ENCODE assay signal across 1 cellular context in genomic region chr2:11376071-11376470, GRCh38.
TF ChIP-seq lines count a peak whose summit lies in the region.

No MANE protein-coding gene starts in this region.

TF ChIP-seq in HepG2, 621 proteins besides CTCF, POLR2A, EP300 and RAD21 (continued from another document and continues in another):
- TF ChIP-seq ZNF691 (CRISPR knock-in tag; IDR thresholded peaks at IDR 0.05; ENCODE audit: borderline replicate concordance, low read depth) (no peak), ZNF577 (CRISPR knock-in tag; IDR thresholded peaks at IDR 0.05; ENCODE audit: borderline replicate concordance, low read depth) (no peak), NR1H2 (CRISPR knock-in tag; IDR thresholded peaks at IDR 0.05; ENCODE audit: borderline replicate concordance, low read depth) (no peak), BHLHE40 (IDR thresholded peaks at IDR 0.05; ENCODE audit: low read length) (no peak; the same call in 1 of the 2 replicates), HOXA5 (CRISPR knock-in tag; IDR thresholded peaks at IDR 0.05) (no peak), ONECUT2 (CRISPR knock-in tag; IDR thresholded peaks at IDR 0.05) (no peak), ZNF263 (CRISPR knock-in tag; IDR thresholded peaks at IDR 0.05) (no peak), RXRB (CRISPR knock-in tag; IDR thresholded peaks at IDR 0.05; ENCODE audit: borderline replicate concordance) (no peak), ZBTB38 (CRISPR knock-in tag; IDR thresholded peaks at IDR 0.05) (no peak), IRX3 (CRISPR knock-in tag; IDR thresholded peaks at IDR 0.05; ENCODE audit: borderline replicate concordance, low read depth) (no peak), MXD4 (CRISPR knock-in tag; IDR thresholded peaks at IDR 0.05) (peak; percentile 41; the same call in 1 of the 2 replicates), ZSCAN29 (CRISPR knock-in tag; conservative IDR thresholded peaks at IDR 0.05) (no peak), CHCHD3 (CRISPR knock-in tag; IDR thresholded peaks at IDR 0.05) (no peak), HNF4A (CRISPR knock-in tag; IDR thresholded peaks at IDR 0.05) (peak; percentile 88), ZNF160 (CRISPR knock-in tag; IDR thresholded peaks at IDR 0.05) (no peak), ZNF430 (CRISPR knock-in tag; IDR thresholded peaks at IDR 0.05) (no peak), EZH2 (conservative IDR thresholded peaks at IDR 0.05; ENCODE audit: low read depth, low read length) (no peak), PAX8 (CRISPR knock-in tag; IDR thresholded peaks at IDR 0.05; ENCODE audit: borderline replicate concordance) (no peak), SUZ12 (IDR thresholded peaks at IDR 0.05; ENCODE audit: low read depth, low read length) (no peak), BCL6 (CRISPR knock-in tag; IDR thresholded peaks at IDR 0.05) (no peak), ZNF878 (CRISPR knock-in tag; IDR thresholded peaks at IDR 0.05) (no peak), CEBPG (CRISPR knock-in tag; IDR thresholded peaks at IDR 0.05) (no peak), BCL3 (CRISPR knock-in tag; IDR thresholded peaks at IDR 0.05) (no peak), CREBL2 (CRISPR knock-in tag; IDR thresholded peaks at IDR 0.05; ENCODE audit: borderline replicate concordance) (no peak), ASH2L (IDR thresholded peaks at IDR 0.05; ENCODE audit: insufficient read length, low read depth, low read length) (peak; percentile 48), KLF12 (CRISPR knock-in tag; IDR thresholded peaks at IDR 0.05; ENCODE audit: borderline replicate concordance) (no peak), ZNF225 (CRISPR knock-in tag; IDR thresholded peaks at IDR 0.05) (no peak), NFYB (CRISPR knock-in tag; IDR thresholded peaks at IDR 0.05) (no peak), ZNF703 (CRISPR knock-in tag; IDR thresholded peaks at IDR 0.05; ENCODE audit: borderline replicate concordance) (no peak), ZNF3 (CRISPR knock-in tag; IDR thresholded peaks at IDR 0.05) (no peak), POLR2AphosphoS5 (IDR thresholded peaks at IDR 0.05; ENCODE audit: low read depth, low read length) (no peak), ZNF33B (CRISPR knock-in tag; IDR thresholded peaks at IDR 0.05) (no peak), ZNF563 (CRISPR knock-in tag; IDR thresholded peaks at IDR 0.05) (no peak), BCLAF1 (IDR thresholded peaks at IDR 0.05) (no peak), TEAD3 (CRISPR knock-in tag; optimal IDR thresholded peaks at IDR 0.05; ENCODE audit: borderline replicate concordance) (peak; percentile 58), CCDC6 (CRISPR knock-in tag; IDR thresholded peaks at IDR 0.05) (no peak), RFXAP (CRISPR knock-in tag; IDR thresholded peaks at IDR 0.05; ENCODE audit: borderline replicate concordance) (no peak), TRAFD1 (CRISPR knock-in tag; IDR thresholded peaks at IDR 0.05; ENCODE audit: borderline replicate concordance) (no peak), AGO2 (optimal IDR thresholded peaks at IDR 0.05; ENCODE audit: low read depth, low read length) (no peak), TAF1 (CRISPR knock-in tag; IDR thresholded peaks at IDR 0.05) (peak; percentile 32; the same call in 1 of the 2 replicates), ZNF331 (CRISPR knock-in tag; IDR thresholded peaks at IDR 0.05) (no peak), ZNF432 (CRISPR knock-in tag; IDR thresholded peaks at IDR 0.05; ENCODE audit: borderline replicate concordance) (no peak), ZNF10 (CRISPR knock-in tag; IDR thresholded peaks at IDR 0.05; ENCODE audit: borderline replicate concordance, low read depth) (no peak)
- TF ChIP-seq, protein P1, sequence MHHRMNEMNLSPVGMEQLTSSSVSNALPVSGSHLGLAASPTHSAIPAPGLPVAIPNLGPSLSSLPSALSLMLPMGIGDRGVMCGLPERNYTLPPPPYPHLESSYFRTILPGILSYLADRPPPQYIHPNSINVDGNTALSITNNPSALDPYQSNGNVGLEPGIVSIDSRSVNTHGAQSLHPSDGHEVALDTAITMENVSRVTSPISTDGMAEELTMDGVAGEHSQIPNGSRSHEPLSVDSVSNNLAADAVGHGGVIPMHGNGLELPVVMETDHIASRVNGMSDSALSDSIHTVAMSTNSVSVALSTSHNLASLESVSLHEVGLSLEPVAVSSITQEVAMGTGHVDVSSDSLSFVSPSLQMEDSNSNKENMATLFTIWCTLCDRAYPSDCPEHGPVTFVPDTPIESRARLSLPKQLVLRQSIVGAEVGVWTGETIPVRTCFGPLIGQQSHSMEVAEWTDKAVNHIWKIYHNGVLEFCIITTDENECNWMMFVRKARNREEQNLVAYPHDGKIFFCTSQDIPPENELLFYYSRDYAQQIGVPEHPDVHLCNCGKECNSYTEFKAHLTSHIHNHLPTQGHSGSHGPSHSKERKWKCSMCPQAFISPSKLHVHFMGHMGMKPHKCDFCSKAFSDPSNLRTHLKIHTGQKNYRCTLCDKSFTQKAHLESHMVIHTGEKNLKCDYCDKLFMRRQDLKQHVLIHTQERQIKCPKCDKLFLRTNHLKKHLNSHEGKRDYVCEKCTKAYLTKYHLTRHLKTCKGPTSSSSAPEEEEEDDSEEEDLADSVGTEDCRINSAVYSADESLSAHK (CRISPR knock-in tag; IDR thresholded peaks at IDR 0.05; ENCODE audit: borderline replicate concordance): no peak
- TF ChIP-seq, protein P2, sequence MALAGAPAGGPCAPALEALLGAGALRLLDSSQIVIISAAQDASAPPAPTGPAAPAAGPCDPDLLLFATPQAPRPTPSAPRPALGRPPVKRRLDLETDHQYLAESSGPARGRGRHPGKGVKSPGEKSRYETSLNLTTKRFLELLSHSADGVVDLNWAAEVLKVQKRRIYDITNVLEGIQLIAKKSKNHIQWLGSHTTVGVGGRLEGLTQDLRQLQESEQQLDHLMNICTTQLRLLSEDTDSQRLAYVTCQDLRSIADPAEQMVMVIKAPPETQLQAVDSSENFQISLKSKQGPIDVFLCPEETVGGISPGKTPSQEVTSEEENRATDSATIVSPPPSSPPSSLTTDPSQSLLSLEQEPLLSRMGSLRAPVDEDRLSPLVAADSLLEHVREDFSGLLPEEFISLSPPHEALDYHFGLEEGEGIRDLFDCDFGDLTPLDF (CRISPR knock-in tag; IDR thresholded peaks at IDR 0.05): no peak
- TF ChIP-seq, protein P3, sequence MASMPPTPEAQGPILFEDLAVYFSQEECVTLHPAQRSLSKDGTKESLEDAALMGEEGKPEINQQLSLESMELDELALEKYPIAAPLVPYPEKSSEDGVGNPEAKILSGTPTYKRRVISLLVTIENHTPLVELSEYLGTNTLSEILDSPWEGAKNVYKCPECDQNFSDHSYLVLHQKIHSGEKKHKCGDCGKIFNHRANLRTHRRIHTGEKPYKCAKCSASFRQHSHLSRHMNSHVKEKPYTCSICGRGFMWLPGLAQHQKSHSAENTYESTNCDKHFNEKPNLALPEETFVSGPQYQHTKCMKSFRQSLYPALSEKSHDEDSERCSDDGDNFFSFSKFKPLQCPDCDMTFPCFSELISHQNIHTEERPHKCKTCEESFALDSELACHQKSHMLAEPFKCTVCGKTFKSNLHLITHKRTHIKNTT (CRISPR knock-in tag; IDR thresholded peaks at IDR 0.05): no peak
- TF ChIP-seq, protein P4, sequence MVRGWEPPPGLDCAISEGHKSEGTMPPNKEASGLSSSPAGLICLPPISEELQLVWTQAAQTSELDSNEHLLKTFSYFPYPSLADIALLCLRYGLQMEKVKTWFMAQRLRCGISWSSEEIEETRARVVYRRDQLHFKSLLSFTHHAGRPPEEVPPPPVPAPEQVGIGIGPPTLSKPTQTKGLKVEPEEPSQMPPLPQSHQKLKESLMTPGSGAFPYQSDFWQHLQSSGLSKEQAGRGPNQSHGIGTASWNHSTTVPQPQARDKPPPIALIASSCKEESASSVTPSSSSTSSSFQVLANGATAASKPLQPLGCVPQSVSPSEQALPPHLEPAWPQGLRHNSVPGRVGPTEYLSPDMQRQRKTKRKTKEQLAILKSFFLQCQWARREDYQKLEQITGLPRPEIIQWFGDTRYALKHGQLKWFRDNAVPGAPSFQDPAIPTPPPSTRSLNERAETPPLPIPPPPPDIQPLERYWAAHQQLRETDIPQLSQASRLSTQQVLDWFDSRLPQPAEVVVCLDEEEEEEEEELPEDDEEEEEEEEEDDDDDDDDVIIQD (CRISPR knock-in tag; IDR thresholded peaks at IDR 0.05; ENCODE audit: low read depth): no peak
- TF ChIP-seq, protein P5, sequence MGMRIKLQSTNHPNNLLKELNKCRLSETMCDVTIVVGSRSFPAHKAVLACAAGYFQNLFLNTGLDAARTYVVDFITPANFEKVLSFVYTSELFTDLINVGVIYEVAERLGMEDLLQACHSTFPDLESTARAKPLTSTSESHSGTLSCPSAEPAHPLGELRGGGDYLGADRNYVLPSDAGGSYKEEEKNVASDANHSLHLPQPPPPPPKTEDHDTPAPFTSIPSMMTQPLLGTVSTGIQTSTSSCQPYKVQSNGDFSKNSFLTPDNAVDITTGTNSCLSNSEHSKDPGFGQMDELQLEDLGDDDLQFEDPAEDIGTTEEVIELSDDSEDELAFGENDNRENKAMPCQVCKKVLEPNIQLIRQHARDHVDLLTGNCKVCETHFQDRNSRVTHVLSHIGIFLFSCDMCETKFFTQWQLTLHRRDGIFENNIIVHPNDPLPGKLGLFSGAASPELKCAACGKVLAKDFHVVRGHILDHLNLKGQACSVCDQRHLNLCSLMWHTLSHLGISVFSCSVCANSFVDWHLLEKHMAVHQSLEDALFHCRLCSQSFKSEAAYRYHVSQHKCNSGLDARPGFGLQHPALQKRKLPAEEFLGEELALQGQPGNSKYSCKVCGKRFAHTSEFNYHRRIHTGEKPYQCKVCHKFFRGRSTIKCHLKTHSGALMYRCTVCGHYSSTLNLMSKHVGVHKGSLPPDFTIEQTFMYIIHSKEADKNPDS (CRISPR knock-in tag; IDR thresholded peaks at IDR 0.05): no peak
- TF ChIP-seq, protein P6, sequence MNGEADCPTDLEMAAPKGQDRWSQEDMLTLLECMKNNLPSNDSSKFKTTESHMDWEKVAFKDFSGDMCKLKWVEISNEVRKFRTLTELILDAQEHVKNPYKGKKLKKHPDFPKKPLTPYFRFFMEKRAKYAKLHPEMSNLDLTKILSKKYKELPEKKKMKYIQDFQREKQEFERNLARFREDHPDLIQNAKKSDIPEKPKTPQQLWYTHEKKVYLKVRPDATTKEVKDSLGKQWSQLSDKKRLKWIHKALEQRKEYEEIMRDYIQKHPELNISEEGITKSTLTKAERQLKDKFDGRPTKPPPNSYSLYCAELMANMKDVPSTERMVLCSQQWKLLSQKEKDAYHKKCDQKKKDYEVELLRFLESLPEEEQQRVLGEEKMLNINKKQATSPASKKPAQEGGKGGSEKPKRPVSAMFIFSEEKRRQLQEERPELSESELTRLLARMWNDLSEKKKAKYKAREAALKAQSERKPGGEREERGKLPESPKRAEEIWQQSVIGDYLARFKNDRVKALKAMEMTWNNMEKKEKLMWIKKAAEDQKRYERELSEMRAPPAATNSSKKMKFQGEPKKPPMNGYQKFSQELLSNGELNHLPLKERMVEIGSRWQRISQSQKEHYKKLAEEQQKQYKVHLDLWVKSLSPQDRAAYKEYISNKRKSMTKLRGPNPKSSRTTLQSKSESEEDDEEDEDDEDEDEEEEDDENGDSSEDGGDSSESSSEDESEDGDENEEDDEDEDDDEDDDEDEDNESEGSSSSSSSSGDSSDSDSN (CRISPR knock-in tag; IDR thresholded peaks at IDR 0.05): no peak
